1 cellular context compared by ENCODE assay signal in genomic region chr22:22927888-22928665, GRCh38.
A peak's percentile ranks its signal among the peaks of the same experiment; 100 is the strongest.
TF ChIP-seq lines count a peak whose summit lies in the region.

No MANE protein-coding gene starts in this region.

TF ChIP-seq in GM12878, 131 proteins besides CTCF, POLR2A, EP300 and RAD21 (continues in another document):
- TF ChIP-seq ZNF622 (IDR thresholded peaks at IDR 0.05) (no peak), STAT1 (conservative IDR thresholded peaks at IDR 0.05) (no peak), MEF2A (IDR thresholded peaks at IDR 0.05; ENCODE audit: insufficient read depth, low read depth, low read length) (no peak), HDAC6 (IDR thresholded peaks at IDR 0.05; ENCODE audit: unreplicated experiment) (peak; percentile 14), KAT2A (conservative IDR thresholded peaks at IDR 0.05; ENCODE audit: control insufficient read depth, low read depth, low read length) (no peak), POU2F2 (IDR thresholded peaks at IDR 0.05; ENCODE audit: borderline replicate concordance, low read depth, low read length) (no peak), ZNF24 (IDR thresholded peaks at IDR 0.05) (peak; percentile 97), NKRF (conservative IDR thresholded peaks at IDR 0.05) (no peak), ZZZ3 (IDR thresholded peaks at IDR 0.05; ENCODE audit: control insufficient read depth, insufficient read length, low read depth) (no peak), EGR1 (IDR thresholded peaks at IDR 0.05; ENCODE audit: borderline replicate concordance in 1 of 2, low read depth in 2 of 2, low read length in 2 of 2) (no peak), BRCA1 (IDR thresholded peaks at IDR 0.05; ENCODE audit: low read depth, low read length) (no peak), BACH1 (IDR thresholded peaks at IDR 0.05; ENCODE audit: borderline replicate concordance) (no peak), RFX5 (IDR thresholded peaks at IDR 0.05; ENCODE audit: low read depth, low read length) (no peak), WRNIP1 (IDR thresholded peaks at IDR 0.05; ENCODE audit: borderline replicate concordance, low read depth, low read length) (no peak), CBX3 (IDR thresholded peaks at IDR 0.05; ENCODE audit: borderline replicate concordance, low read depth) (no peak), ZNF274 (IDR thresholded peaks at IDR 0.05; ENCODE audit: insufficient read depth, insufficient read length) (no peak), IKZF1 (conservative IDR thresholded peaks at IDR 0.05) (no peak), POLR2AphosphoS5 (IDR thresholded peaks at IDR 0.05; ENCODE audit: low read length) (0 out of 2 replicates have a peak, but pooled peaks have one; percentile 45), REST (IDR thresholded peaks at IDR 0.05; ENCODE audit: low read depth, low read length) (no peak), ZBTB40 (IDR thresholded peaks at IDR 0.05; ENCODE audit: borderline replicate concordance) (0 out of 2 replicates have a peak, but pooled peaks have one; percentile 15), SMAD1 (IDR thresholded peaks at IDR 0.05; ENCODE audit: low read depth, partially characterized antibody) (peak; percentile 61), STAT3 (IDR thresholded peaks at IDR 0.05; ENCODE audit: low read depth, low read length) (no peak), NR2C1 (IDR thresholded peaks at IDR 0.05) (no peak), IRF5 (IDR thresholded peaks at IDR 0.05; ENCODE audit: borderline replicate concordance) (no peak), EZH2 (IDR thresholded peaks at IDR 0.05; ENCODE audit: borderline replicate concordance, control insufficient read depth, low read depth, low read length) (no peak), ZSCAN29 (IDR thresholded peaks at IDR 0.05) (no peak), ELK1 (IDR thresholded peaks at IDR 0.05; ENCODE audit: low read depth, low read length) (no peak), PKNOX1 (IDR thresholded peaks at IDR 0.05) (no peak), ZBTB11 (CRISPR knock-in tag; IDR thresholded peaks at IDR 0.05) (0 out of 2 replicates have a peak, but pooled peaks have one; percentile 25), PAX5 (IDR thresholded peaks at IDR 0.05; ENCODE audit: borderline replicate concordance, low read depth, low read length) (no peak), GABPA (IDR thresholded peaks at IDR 0.05; ENCODE audit: low read depth) (no peak), PRDM15 (CRISPR knock-in tag; IDR thresholded peaks at IDR 0.05) (no peak)
